ENCODE assay signal across 8 cellular contexts in genomic region chr19:49488046-49488862, GRCh38. TPM values are rescaled to one million over a fixed set of nuclear protein-coding genes. Genes with fewer than 3 reads are reported as not detected.
DNase-seq lines count a peak whose midpoint lies in the region; ATAC-seq and TF ChIP-seq lines count a peak whose summit lies in the region.

No MANE protein-coding gene starts in this region.

- peak overlapping the region; percentile 85 for H3K27ac ChIP-seq in CD4-positive, alpha-beta memory T cell (ENCODE audit: low read depth, low read length)
- peak overlapping the region; percentile 95 for H3K27ac ChIP-seq in neural cell (ENCODE audit: low read length)

- peaks cover 47% of the 10 kb centered on the region for H3K4me1 ChIP-seq in CD4-positive, alpha-beta memory T cell (ENCODE audit: insufficient read depth, low read length)

- peak overlapping the region; percentile 99 for H3K9ac ChIP-seq in neural cell (ENCODE audit: low read length)

- no peak for TF ChIP-seq CTCF in neural cell (IDR thresholded peaks at IDR 0.05; ENCODE audit: poor library complexity, severe bottlenecking)

- TF ChIP-seq EP300 in neural cell (conservative IDR thresholded peaks at IDR 0.05; ENCODE audit: poor library complexity, severe bottlenecking) = no peak

- peaks cover 49% of the 10 kb centered on the region for H3K36me3 ChIP-seq in CD4-positive, alpha-beta memory T cell (ENCODE audit: insufficient read depth, low read length)
- H3K36me3 ChIP-seq in neural cell (ENCODE audit: insufficient read depth, low read length) = no peaks in the 10 kb centered on the region

- no peaks in the 10 kb centered on the region for H3K27me3 ChIP-seq in CD4-positive, alpha-beta memory T cell (ENCODE audit: insufficient read depth, low read length)
- H3K27me3 ChIP-seq in neural cell (ENCODE audit: insufficient read depth, low read depth, low read length) = no peaks in the 10 kb centered on the region

- H3K4me3 Mint-ChIP-seq in CD4-positive, alpha-beta memory T cell = peak overlapping the region; percentile 94 to 100 (median 98)
- H3K4me3 Mint-ChIP-seq in dendritic cell treated with granulocyte-macrophage colony-stimulating factor and Interleukin-4, amounts not matched to agents 40 ng/mL and 50 ng/mL, for 4 days = peak overlapping the region; percentile 89

- peaks cover 26 to 63% (median 44%) of the 10 kb centered on the region in 4 donors for H3K4me1 Mint-ChIP-seq in CD4-positive, alpha-beta memory T cell
- H3K4me1 Mint-ChIP-seq in dendritic cell treated with granulocyte-macrophage colony-stimulating factor and Interleukin-4, amounts not matched to agents 40 ng/mL and 50 ng/mL, for 4 days (ENCODE audit: low read depth) = peaks cover 19% of the 10 kb centered on the region

- no peak for TF ChIP-seq RAD21 in neural cell (conservative IDR thresholded peaks at IDR 0.05)

- no peak overlapping the region for H2AFZ ChIP-seq in neural cell (ENCODE audit: low read depth, low read length)

- H3F3A ChIP-seq in neural cell (ENCODE audit: insufficient read depth, low read length, poor library complexity, severe bottlenecking) = no peaks in the 10 kb centered on the region

- CTCF ChIA-PET in CD4-positive, alpha-beta memory T cell (lab: Charles Lee; ENCODE audit: partially characterized antibody) = interaction anchor here (1.2 to 2.9 kb wide), 4 partner anchors 10 to 19 kb away, joined by 4 to 11 read pairs (median 10); partner anchors contain the start of gene FLT3LG

- H3K9me3 Mint-ChIP-seq in CD4-positive, alpha-beta memory T cell = peaks cover 0 to 16% (median under 1%) of the 10 kb centered on the region in 8 donors
- no peaks in the 10 kb centered on the region for H3K9me3 Mint-ChIP-seq in dendritic cell treated with granulocyte-macrophage colony-stimulating factor and Interleukin-4, amounts not matched to agents 40 ng/mL and 50 ng/mL, for 4 days

- intact Hi-C loops in CD4-positive, alpha-beta memory T cell (cut with micrococcal nuclease) = no loop called here
- intact Hi-C loops in dendritic cell treated with granulocyte-macrophage colony-stimulating factor and Interleukin-4, amounts not matched to agents 40 ng/mL and 50 ng/mL, for 4 days (cut with micrococcal nuclease) = no loop called here
- intact Hi-C loops in posterior vena cava (cut with DNase I) = no loop called here

- no peaks in the 10 kb centered on the region for H3K9me2 ChIP-seq in neural cell (ENCODE audit: insufficient read depth, low read length)

- H3K4me2 ChIP-seq in neural cell (ENCODE audit: low read length) = peak overlapping the region; percentile 83

- no peaks in the 10 kb centered on the region for H3K27me3 Mint-ChIP-seq in CD4-positive, alpha-beta memory T cell
- no peaks in the 10 kb centered on the region for H3K27me3 Mint-ChIP-seq in dendritic cell treated with granulocyte-macrophage colony-stimulating factor and Interleukin-4, amounts not matched to agents 40 ng/mL and 50 ng/mL, for 4 days

- H3K79me2 ChIP-seq in neural cell (replicated peaks; ENCODE audit: insufficient read depth, low read length) = peaks cover 28% of the 10 kb centered on the region

- no peaks in the 10 kb centered on the region for H3K9me3 ChIP-seq in CD4-positive, alpha-beta memory T cell (ENCODE audit: control insufficient read depth in 1 of 2, low read length in 2 of 2)
- H3K9me3 ChIP-seq in neural cell (ENCODE audit: low read length) = no peaks in the 10 kb centered on the region

- DNase-seq in CD4-positive, alpha-beta memory T cell = peak in 1 of 5 donors; percentile 31
- DNase-seq in NAMALWA (ENCODE audit: low spot score) (peak; percentile 45), NCI-H1048 (lab: John Stamatoyannopoulos, UW) (no peak), DMS114 treated with DMSO at 0.1 percent for 48 hours (lab: John Stamatoyannopoulos, UW; ENCODE audit: unreplicated experiment) (no peak), posterior vena cava (ENCODE audit: low spot score) (no peak)

- peak overlapping the region; percentile 98 to 99 for H3K4me3 ChIP-seq in CD4-positive, alpha-beta memory T cell (ENCODE audit: low read length in 2 of 2)
- H3K4me3 ChIP-seq in neural cell (ENCODE audit: low read length) = peak overlapping the region; percentile 97

- H3K27ac Mint-ChIP-seq in CD4-positive, alpha-beta memory T cell = peak overlapping the region; percentile 95 to 98 (median 98)
- peak overlapping the region; percentile 95 for H3K27ac Mint-ChIP-seq in dendritic cell treated with granulocyte-macrophage colony-stimulating factor and Interleukin-4, amounts not matched to agents 40 ng/mL and 50 ng/mL, for 4 days

- POLR2A ChIA-PET in CD4-positive, alpha-beta memory T cell (lab: Charles Lee; ENCODE audit: partially characterized antibody) = interaction anchor here (0.6 to 4.5 kb wide), 37 partner anchors 11 to 388 kb away, joined by 3 to 79 read pairs (median 5); partner anchors contain the start of genes ALDH16A1, BCL2L12, CD37 and FCGRT

- ATAC-seq in GM21576 (IDR thresholded peaks at IDR 0.05; ENCODE audit: unreplicated experiment) = no peak

- H3K36me3 Mint-ChIP-seq in CD4-positive, alpha-beta memory T cell = peaks cover 57 to 79% of the 10 kb centered on the region in 2 donors
- H3K36me3 Mint-ChIP-seq in dendritic cell treated with granulocyte-macrophage colony-stimulating factor and Interleukin-4, amounts not matched to agents 40 ng/mL and 50 ng/mL, for 4 days (ENCODE audit: low read depth) = peaks cover 61% of the 10 kb centered on the region

- peaks cover 11% of the 10 kb centered on the region for H4K20me1 ChIP-seq in neural cell (ENCODE audit: insufficient read depth)

TF ChIP-seq in neural cell, 6 proteins besides CTCF, POLR2A, EP300 and RAD21:
- no peak for TF ChIP-seq EZH2 (IDR thresholded peaks at IDR 0.05; ENCODE audit: borderline replicate concordance, insufficient read depth, low read length, poor library complexity, severe bottlenecking)
- no peak for TF ChIP-seq POLR2AphosphoS5 (IDR thresholded peaks at IDR 0.05)
- TF ChIP-seq REST (IDR thresholded peaks at IDR 0.05; ENCODE audit: borderline replicate concordance) = no peak
- no peak for TF ChIP-seq MXI1 (conservative IDR thresholded peaks at IDR 0.05; ENCODE audit: poor library complexity, severe bottlenecking)
- no peak for TF ChIP-seq SMC3 (conservative IDR thresholded peaks at IDR 0.05; ENCODE audit: poor library complexity)
- no peak for TF ChIP-seq TAF1 (IDR thresholded peaks at IDR 0.05; ENCODE audit: low read depth)

RNA-seq across cellular contexts. Expression of gene RPL13A, which starts 0.8 kb away (rescaled TPM):
- total RNA-seq in CD4-positive, alpha-beta memory T cell = 1,000 to 10,000 TPM; 5,517 to 5,661 TPM
- 1,000 to 10,000 TPM; 1,827 to 3,046 TPM for polyA plus RNA-seq in CD4-positive, alpha-beta memory T cell
- polyA plus RNA-seq in neural cell = 2,313 and 2,518 TPM in 2 replicates
- 1,063 and 1,310 TPM in 2 replicates for polyA minus RNA-seq in neural cell
- 1,000 to 10,000 TPM; 1,658 to 1,769 TPM for total RNA-seq in posterior vena cava

RNA-seq across cellular contexts. Expression of gene RPS11, which starts 8.0 kb away (rescaled TPM):
- total RNA-seq in CD4-positive, alpha-beta memory T cell = 1,000 to 10,000 TPM; 3,135 to 3,272 TPM
- polyA plus RNA-seq in CD4-positive, alpha-beta memory T cell = 1,000 to 10,000 TPM; 1,691 to 2,012 TPM
- polyA plus RNA-seq in neural cell = 4,020 and 4,439 TPM in 2 replicates
- 1,703 and 1,963 TPM in 2 replicates for polyA minus RNA-seq in neural cell
- 1,000 to 10,000 TPM; 1,242 to 1,344 TPM for total RNA-seq in posterior vena cava

RNA-seq across cellular contexts. Expression of gene FLT3LG, which starts 14.2 kb away (rescaled TPM):
- 100 to 1,000 TPM; 114 to 115 TPM for total RNA-seq in CD4-positive, alpha-beta memory T cell
- 100 to 1,000 TPM; 145 to 252 TPM for polyA plus RNA-seq in CD4-positive, alpha-beta memory T cell
- not detected in 2 replicates for polyA plus RNA-seq in neural cell
- polyA minus RNA-seq in neural cell = not detected in 2 replicates
- 10 to 100 TPM in 1 of 2 donors, 1 to 10 TPM in 1; 7.3 to 12.0 TPM for total RNA-seq in posterior vena cava

RNA-seq across cellular contexts. Expression of gene FCGRT, which starts 24.2 kb away (rescaled TPM):
- 10 to 100 TPM; 21.9 to 25.8 TPM for total RNA-seq in CD4-positive, alpha-beta memory T cell
- 10 to 100 TPM; 40.2 to 42.5 TPM for polyA plus RNA-seq in CD4-positive, alpha-beta memory T cell
- polyA plus RNA-seq in neural cell = 1.7 TPM in 1 of 2 replicates, not detected in the other
- not detected in 2 replicates for polyA minus RNA-seq in neural cell
- 100 to 1,000 TPM; 192 to 304 TPM for total RNA-seq in posterior vena cava

RNA-seq across cellular contexts. Expression of gene ALDH16A1, which starts 35.2 kb away (rescaled TPM):
- total RNA-seq in CD4-positive, alpha-beta memory T cell = 10 to 100 TPM; 31.6 to 32.6 TPM
- polyA plus RNA-seq in CD4-positive, alpha-beta memory T cell = 10 to 100 TPM; 28.4 to 40.1 TPM
- 13.5 and 16.7 TPM in 2 replicates for polyA plus RNA-seq in neural cell
- 8.1 and 14.9 TPM in 2 replicates for polyA minus RNA-seq in neural cell
- 10 to 100 TPM; 17.3 to 24.2 TPM for total RNA-seq in posterior vena cava

Comparison
In these comparisons a context has a peak if more than half of its experiments do, and no peak if none do; other contexts are left out.
1. RNA of gene FLT3LG, which starts 14.2 kb away (total RNA-seq): 114 to 115 TPM in CD4-positive, alpha-beta memory T cell; 7.3 to 12.0 TPM in posterior vena cava; every median in the first group is over 4 times any median in the second.